9 cellular contexts compared by ENCODE assay signal in the genomic region with DNA sequence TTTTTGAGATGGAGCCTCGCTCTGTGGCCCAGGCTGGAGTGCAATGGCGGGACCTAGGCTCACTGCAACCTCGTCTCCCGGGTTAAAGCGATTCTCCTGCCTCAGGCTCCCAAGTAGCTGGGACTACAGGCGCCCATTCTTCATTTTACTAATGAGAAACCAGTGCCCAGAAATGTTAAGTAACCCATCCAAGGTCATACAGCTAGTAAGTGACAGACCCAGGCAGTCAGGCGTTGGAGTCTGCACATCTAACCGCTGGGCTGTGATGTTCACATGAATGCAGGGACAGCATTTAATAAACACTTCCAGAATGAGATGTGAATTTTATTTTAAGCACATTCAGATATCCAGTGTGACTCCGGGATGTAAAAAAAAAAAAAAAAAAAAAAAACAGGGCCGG. TPM values are rescaled to one million over a fixed set of nuclear protein-coding genes. Genes with fewer than 3 reads are reported as not detected.
DNase-seq lines count a peak whose midpoint lies in the region; ATAC-seq, FAIRE-seq and TF ChIP-seq lines count a peak whose summit lies in the region.
"Had no signal": no experiment of that assay in that cellular context is flagged by ENCODE, and none has a peak within 500 bp of the region (broad histone marks: within the 10 kb centered on the region; RNA-seq: fewer than 3 reads in every experiment).

No MANE protein-coding gene starts in this region.

- FAIRE-seq in astrocyte (lab: Jason Lieb, UNC) = no peak

- H2AFZ ChIP-seq in astrocyte (ENCODE audit: low read depth, low read length) = no peak overlapping the region

- H3K36me3 ChIP-seq in HEK293 (ENCODE audit: control insufficient read depth in 2 of 2, insufficient read depth in 1 of 2, low read length in 2 of 2) = peaks cover 0 to 4% of the 10 kb centered on the region in 2 experiments; a peak in 1 of 3 replicates
- peaks cover 3% of the 10 kb centered on the region for H3K36me3 ChIP-seq in astrocyte (ENCODE audit: insufficient read depth, low read length)
- H3K36me3 ChIP-seq in tibial nerve = peaks cover 0 to 34% (median 0%) of the 10 kb centered on the region in 3 donors

- H3K9me3 ChIP-seq in HEK293 (ENCODE audit: control insufficient read depth, insufficient read depth, low read depth, low read length) = no peaks in the 10 kb centered on the region
- no peaks in the 10 kb centered on the region for H3K9me3 ChIP-seq in astrocyte (ENCODE audit: insufficient read depth, low read depth, low read length)
- no peaks in the 10 kb centered on the region for H3K9me3 ChIP-seq in mononuclear cell (ENCODE audit: low read depth, low read length)
- peaks cover 0 to 5% (median 0%) of the 10 kb centered on the region in 4 donors for H3K9me3 ChIP-seq in tibial nerve

- POLR2A ChIA-PET in AG04449 (lab: Yijun Ruan, JAX) = interaction anchor here (1.1 to 1.8 kb wide), 2 partner anchors 80 to 707 kb away, joined by 3 to 6 read pairs; a partner anchor contains a TSS
- POLR2A ChIA-PET in HEK293 (lab: Yijun Ruan, JAX) = interaction anchor here (1.0 kb wide), 1 partner anchor 81 kb away, joined by 3 read pairs; a partner anchor contains a TSS

- peaks cover 10% of the 10 kb centered on the region; the same call in 1 of the 2 replicates for H3K4me1 ChIP-seq in HEK293 (ENCODE audit: control insufficient read depth, insufficient read depth, low read length)
- peaks cover 25% of the 10 kb centered on the region for H3K4me1 ChIP-seq in astrocyte (ENCODE audit: insufficient read depth, low read length)
- peaks cover 38% of the 10 kb centered on the region for H3K4me1 ChIP-seq in mononuclear cell (ENCODE audit: insufficient read depth, low read length)
- peaks cover 0 to 35% (median 18%) of the 10 kb centered on the region in 4 donors for H3K4me1 ChIP-seq in tibial nerve

- ATAC-seq in GM21528 (IDR thresholded peaks at IDR 0.05; ENCODE audit: low FRiP score, unreplicated experiment) = no peak

- peak overlapping the region; percentile 99 for H3K4me3 Mint-ChIP-seq in astrocyte (ENCODE audit: unreplicated experiment)

- H3K9ac ChIP-seq in astrocyte (ENCODE audit: low read length) = no peak overlapping the region

- H3K36me3 Mint-ChIP-seq in astrocyte (ENCODE audit: low read depth, unreplicated experiment) = no peaks in the 10 kb centered on the region

- no peaks in the 10 kb centered on the region for H3K27me3 Mint-ChIP-seq in astrocyte (ENCODE audit: low read depth, unreplicated experiment)

- H3K27ac ChIP-seq in HEK293 (ENCODE audit: extremely low read depth, low read depth, low read length) (0 out of 2 replicates have a peak overlapping the region, but pooled peaks have one; percentile 97), astrocyte (ENCODE audit: low read depth, low read length) (no peak overlapping the region), tibial nerve (no peak overlapping the region)

- TF ChIP-seq CTCF in AG04449 (IDR thresholded peaks at IDR 0.05; ENCODE audit: insufficient read depth, low read length, missing control alignments) (no peak), HEK293 (tag by site-specific recombination; IDR thresholded peaks at IDR 0.05) (no peak), astrocyte (IDR thresholded peaks at IDR 0.05; ENCODE audit: insufficient read depth, low read depth, low read length) (no peak), tibial nerve (IDR thresholded peaks at IDR 0.05) (no peak)

- DNase-seq in AG04449 (ENCODE audit: low read depth, low spot score) (no peak), astrocyte (ENCODE audit: low read depth) (no peak), tibial nerve (ENCODE audit: low spot score in 2 of 2) (no peak), NCI-H446 treated with DMSO at 0.1 percent for 48 hours (lab: John Stamatoyannopoulos, UW) (no peak), D341Med (ENCODE audit: low spot score) (no peak)

- no peak for TF ChIP-seq POLR2A in tibial nerve (IDR thresholded peaks at IDR 0.05)

- no peaks in the 10 kb centered on the region for H3K9me3 Mint-ChIP-seq in astrocyte (ENCODE audit: unreplicated experiment)
- H3K9me3 Mint-ChIP-seq: activated T-cell treated with anti-CD3 and anti-CD28 coated beads, Interleukin-2, amount 50 U/mL, for 72 hours had no signal

- H3K79me2 ChIP-seq in astrocyte (ENCODE audit: insufficient read depth, low read length) = peaks cover 45% of the 10 kb centered on the region

- CTCF ChIA-PET in AG04449 (lab: Yijun Ruan, JAX) = no interaction called here
- CTCF ChIA-PET in HEK293 (lab: Yijun Ruan, JAX) = no interaction called here

- no peak for TF ChIP-seq EP300 in tibial nerve (IDR thresholded peaks at IDR 0.05)

- H3K27me3 ChIP-seq in astrocyte (ENCODE audit: insufficient read depth, low read length) = no peaks in the 10 kb centered on the region
- H3K27me3 ChIP-seq in mononuclear cell (ENCODE audit: insufficient read depth, low read length) = no peaks in the 10 kb centered on the region
- H3K27me3 ChIP-seq in tibial nerve = no peaks in the 10 kb centered on the region

- H4K20me1 ChIP-seq in astrocyte (ENCODE audit: insufficient read depth, low read length) = peaks cover 21% of the 10 kb centered on the region

- WGBS in tibial nerve, 2 donors = 88 to 89% methylated on average over 10 of the region's 10 CpGs

- H3K4me1 Mint-ChIP-seq in astrocyte (ENCODE audit: low read depth, unreplicated experiment) = peaks cover 9% of the 10 kb centered on the region

- H3K4me3 ChIP-seq in AG04449 (ENCODE audit: low read depth, low read length) = peak overlapping the region; percentile 91; the same call in 1 of the 2 replicates
- no peak overlapping the region for H3K4me3 ChIP-seq in HEK293 (ENCODE audit: low read depth, low read length)
- no peak overlapping the region for H3K4me3 ChIP-seq in astrocyte (ENCODE audit: insufficient read depth, low read depth, low read length)
- H3K4me3 ChIP-seq in mononuclear cell (ENCODE audit: low read length) = peak overlapping the region; percentile 81
- peak overlapping the region in 2 of 4 donors; percentile 83 to 89 for H3K4me3 ChIP-seq in tibial nerve

- no peak overlapping the region for H3K27ac Mint-ChIP-seq in astrocyte (ENCODE audit: unreplicated experiment)

- peak overlapping the region; percentile 94 for H3K4me2 ChIP-seq in astrocyte (ENCODE audit: low read length)

TF ChIP-seq in HEK293, 187 proteins besides CTCF, POLR2A, EP300 and RAD21 (continues in another document):
- TF ChIP-seq, protein P1, sequence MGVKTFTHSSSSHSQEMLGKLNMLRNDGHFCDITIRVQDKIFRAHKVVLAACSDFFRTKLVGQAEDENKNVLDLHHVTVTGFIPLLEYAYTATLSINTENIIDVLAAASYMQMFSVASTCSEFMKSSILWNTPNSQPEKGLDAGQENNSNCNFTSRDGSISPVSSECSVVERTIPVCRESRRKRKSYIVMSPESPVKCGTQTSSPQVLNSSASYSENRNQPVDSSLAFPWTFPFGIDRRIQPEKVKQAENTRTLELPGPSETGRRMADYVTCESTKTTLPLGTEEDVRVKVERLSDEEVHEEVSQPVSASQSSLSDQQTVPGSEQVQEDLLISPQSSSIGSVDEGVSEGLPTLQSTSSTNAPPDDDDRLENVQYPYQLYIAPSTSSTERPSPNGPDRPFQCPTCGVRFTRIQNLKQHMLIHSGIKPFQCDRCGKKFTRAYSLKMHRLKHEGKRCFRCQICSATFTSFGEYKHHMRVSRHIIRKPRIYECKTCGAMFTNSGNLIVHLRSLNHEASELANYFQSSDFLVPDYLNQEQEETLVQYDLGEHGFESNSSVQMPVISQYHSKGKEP (tag by site-specific recombination; IDR thresholded peaks at IDR 0.05) = no peak
- TF ChIP-seq WT1 (tag by site-specific recombination; IDR thresholded peaks at IDR 0.05) = no peak
- TF ChIP-seq, protein P2, sequence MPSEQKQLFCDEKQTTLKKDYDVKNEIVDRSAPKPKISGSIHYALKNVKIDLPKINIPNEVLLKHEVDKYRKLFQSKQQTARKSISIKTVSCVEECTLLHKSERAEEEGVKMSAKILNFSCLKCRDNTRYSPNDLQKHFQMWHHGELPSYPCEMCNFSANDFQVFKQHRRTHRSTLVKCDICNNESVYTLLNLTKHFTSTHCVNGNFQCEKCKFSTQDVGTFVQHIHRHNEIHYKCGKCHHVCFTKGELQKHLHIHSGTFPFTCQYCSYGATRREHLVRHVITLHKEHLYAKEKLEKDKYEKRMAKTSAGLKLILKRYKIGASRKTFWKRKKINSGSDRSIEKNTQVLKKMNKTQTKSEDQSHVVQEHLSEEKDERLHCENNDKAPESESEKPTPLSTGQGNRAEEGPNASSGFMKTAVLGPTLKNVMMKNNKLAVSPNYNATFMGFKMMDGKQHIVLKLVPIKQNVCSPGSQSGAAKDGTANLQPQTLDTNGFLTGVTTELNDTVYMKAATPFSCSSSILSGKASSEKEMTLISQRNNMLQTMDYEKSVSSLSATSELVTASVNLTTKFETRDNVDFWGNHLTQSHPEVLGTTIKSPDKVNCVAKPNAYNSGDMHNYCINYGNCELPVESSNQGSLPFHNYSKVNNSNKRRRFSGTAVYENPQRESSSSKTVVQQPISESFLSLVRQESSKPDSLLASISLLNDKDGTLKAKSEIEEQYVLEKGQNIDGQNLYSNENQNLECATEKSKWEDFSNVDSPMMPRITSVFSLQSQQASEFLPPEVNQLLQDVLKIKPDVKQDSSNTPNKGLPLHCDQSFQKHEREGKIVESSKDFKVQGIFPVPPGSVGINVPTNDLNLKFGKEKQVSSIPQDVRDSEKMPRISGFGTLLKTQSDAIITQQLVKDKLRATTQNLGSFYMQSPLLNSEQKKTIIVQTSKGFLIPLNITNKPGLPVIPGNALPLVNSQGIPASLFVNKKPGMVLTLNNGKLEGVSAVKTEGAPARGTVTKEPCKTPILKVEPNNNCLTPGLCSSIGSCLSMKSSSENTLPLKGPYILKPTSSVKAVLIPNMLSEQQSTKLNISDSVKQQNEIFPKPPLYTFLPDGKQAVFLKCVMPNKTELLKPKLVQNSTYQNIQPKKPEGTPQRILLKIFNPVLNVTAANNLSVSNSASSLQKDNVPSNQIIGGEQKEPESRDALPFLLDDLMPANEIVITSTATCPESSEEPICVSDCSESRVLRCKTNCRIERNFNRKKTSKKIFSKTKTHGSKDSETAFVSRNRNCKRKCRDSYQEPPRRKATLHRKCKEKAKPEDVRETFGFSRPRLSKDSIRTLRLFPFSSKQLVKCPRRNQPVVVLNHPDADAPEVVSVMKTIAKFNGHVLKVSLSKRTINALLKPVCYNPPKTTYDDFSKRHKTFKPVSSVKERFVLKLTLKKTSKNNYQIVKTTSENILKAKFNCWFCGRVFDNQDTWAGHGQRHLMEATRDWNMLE (tag by site-specific recombination; conservative IDR thresholded peaks at IDR 0.05; ENCODE audit: low read depth) = no peak
- TF ChIP-seq ZNF561 (tag by site-specific recombination; IDR thresholded peaks at IDR 0.05; ENCODE audit: borderline replicate concordance) = no peak
- TF ChIP-seq ZNF610 (tag by site-specific recombination; IDR thresholded peaks at IDR 0.05; ENCODE audit: borderline replicate concordance) = no peak
- no peak for TF ChIP-seq FEZF1 (tag by site-specific recombination; IDR thresholded peaks at IDR 0.05)
- no peak for TF ChIP-seq ZNF529 (tag by site-specific recombination; IDR thresholded peaks at IDR 0.05; ENCODE audit: insufficient replicate concordance)
- no peak for TF ChIP-seq HOXA7 (CRISPR knock-in tag; IDR thresholded peaks at IDR 0.05; ENCODE audit: borderline replicate concordance)
- no peak for TF ChIP-seq TCF7L2 (IDR thresholded peaks at IDR 0.05; ENCODE audit: borderline replicate concordance, low read depth, low read length)

RNA-seq across cellular contexts. Expression of a gene that starts 1.3 kb away (rescaled TPM):
- total RNA-seq in astrocyte (48.2 and 50.5 TPM in 2 replicates), mononuclear cell (11.5 TPM), tibial nerve (10 to 100 TPM; 26.9 to 33.5 (median 33.3) TPM)

Comparison
In these comparisons a context has a peak if more than half of its experiments do, and no peak if none do; other contexts are left out.
1. H3K4me3 ChIP-seq: peak in AG04449 (single experiment) and mononuclear cell (single experiment); none in HEK293 (single experiment) and astrocyte (single experiment).